Comparison of ENCODE assay signal across 32 cellular contexts in the genomic region with DNA sequence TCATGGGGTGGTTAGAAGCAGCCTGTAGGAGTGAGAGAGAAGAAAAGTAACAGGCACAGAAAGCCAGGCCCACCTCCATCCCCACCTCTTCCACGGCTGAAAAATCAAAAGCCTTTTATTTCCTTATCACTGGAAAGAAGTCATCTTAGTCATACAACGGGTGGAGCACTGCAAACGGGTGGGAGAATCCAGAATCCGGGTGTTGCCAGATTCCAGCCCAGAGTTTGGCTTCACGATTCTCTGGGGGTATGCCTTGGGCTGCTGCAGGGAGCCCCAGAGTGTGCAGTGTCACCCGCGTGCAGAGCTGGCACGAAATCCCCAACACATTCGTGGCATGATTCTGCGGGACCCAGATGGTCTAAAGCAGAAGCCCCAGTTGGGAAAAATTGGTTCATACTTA. TPM values are rescaled to one million over a fixed set of nuclear protein-coding genes. Genes with fewer than 3 reads are reported as not detected.
"Had no signal": no experiment of that assay in that cellular context is flagged by ENCODE, and none has a peak within 500 bp of the region (broad histone marks: within the 10 kb centered on the region; RNA-seq: fewer than 3 reads in every experiment).

No MANE protein-coding gene starts in this region.

- H3K4me1 Mint-ChIP-seq: memory B cell, mesothelial cell of epicardium had no signal

- ATAC-seq: effector memory CD8-positive, alpha-beta T cell; left lobe of liver; mucosa of descending colon; natural killer cell treated with Interleukin-12 subunit alpha and Interleukin-12 subunit beta and Interleukin-15 and Interleukin-18, amount 100 ng/mL, for 72 hours; stimulated activated effector memory CD8-positive, alpha-beta T cell treated with anti-CD3 and anti-CD28 coated beads, Interleukin-12 subunit alpha, Interleukin-12 subunit beta, amount 100 ng/mL, for 72 hours had no signal

- H3K36me3 Mint-ChIP-seq: memory B cell; natural killer cell treated with Interleukin-12 subunit alpha and Interleukin-12 subunit beta and Interleukin-15 and Interleukin-18, amount 100 ng/mL, for 72 hours; stimulated activated effector memory CD8-positive, alpha-beta T cell treated with anti-CD3 and anti-CD28 coated beads, Interleukin-12 subunit alpha, Interleukin-12 subunit beta, amount 100 ng/mL, for 72 hours had no signal

- DNase-seq: cortex of kidney; effector memory CD8-positive, alpha-beta T cell; erythroblast; esophagus squamous epithelium; mucosa of descending colon; naive B cell; sigmoid colon; stimulated activated CD4-positive, alpha-beta T cell treated with anti-CD3 and anti-CD28 coated beads, Interleukin-2, amount 100 ng/mL, for 24 hours; stimulated activated CD4-positive, alpha-beta T cell treated with anti-CD3 and anti-CD28 coated beads, Interleukin-4, amount 100 ng/mL, for 24 hours; stimulated activated naive CD4-positive, alpha-beta T cell treated with Interleukin-2 at 50 U/mL for 16 hours; stomach; thyroid gland; trophoblast cell had no signal

- H3K4me1 ChIP-seq: esophagus squamous epithelium, prostate gland, sigmoid colon, thyroid gland, vagina had no signal

- H3K27me3 ChIP-seq: right atrium auricular region, thyroid gland, vagina had no signal

- H3K27me3 Mint-ChIP-seq: naive B cell had no signal

- H3K9me3 Mint-ChIP-seq: effector memory CD8-positive, alpha-beta T cell; memory B cell; mesothelial cell of epicardium; naive B cell; natural killer cell treated with Interleukin-12 subunit alpha and Interleukin-12 subunit beta and Interleukin-15 and Interleukin-18, amount 100 ng/mL, for 72 hours; stimulated activated effector memory CD8-positive, alpha-beta T cell treated with anti-CD3 and anti-CD28 coated beads, Interleukin-12 subunit alpha, Interleukin-12 subunit beta, amount 100 ng/mL, for 72 hours had no signal

- H3K9me3 ChIP-seq: esophagus squamous epithelium, mucosa of descending colon, prostate gland, right atrium auricular region, sigmoid colon, stomach, thyroid gland, vagina had no signal

- FAIRE-seq: endometrium, frontal cortex, keratinocyte had no signal

- H3K4me3 Mint-ChIP-seq: effector memory CD8-positive, alpha-beta T cell; memory B cell; mesothelial cell of epicardium; naive B cell; natural killer cell treated with Interleukin-12 subunit alpha and Interleukin-12 subunit beta and Interleukin-15 and Interleukin-18, amount 100 ng/mL, for 72 hours; stimulated activated effector memory CD8-positive, alpha-beta T cell treated with anti-CD3 and anti-CD28 coated beads, Interleukin-12 subunit alpha, Interleukin-12 subunit beta, amount 100 ng/mL, for 72 hours had no signal

- H3K27ac ChIP-seq: esophagus squamous epithelium, prostate gland, sigmoid colon, stomach, thyroid gland, vagina had no signal

- H3K4me3 ChIP-seq: esophagus squamous epithelium, lung, mucosa of descending colon, prostate gland, right atrium auricular region, sigmoid colon, stomach, thyroid gland, vagina had no signal

- H3K27ac Mint-ChIP-seq: effector memory CD8-positive, alpha-beta T cell; memory B cell; mesothelial cell of epicardium; natural killer cell treated with Interleukin-12 subunit alpha and Interleukin-12 subunit beta and Interleukin-15 and Interleukin-18, amount 100 ng/mL, for 72 hours; stimulated activated effector memory CD8-positive, alpha-beta T cell treated with anti-CD3 and anti-CD28 coated beads, Interleukin-12 subunit alpha, Interleukin-12 subunit beta, amount 100 ng/mL, for 72 hours had no signal

- H3K36me3 ChIP-seq: prostate gland, thyroid gland, vagina had no signal

RNA-seq across cellular contexts. Expression of a gene that starts 2.5 kb away (rescaled TPM):
- total RNA-seq: dermis microvascular lymphatic vessel endothelial cell; esophagus squamous epithelium; fibroblast of villous mesenchyme; left lobe of liver; liver; mesothelial cell of epicardium; natural killer cell treated with Interleukin-12 subunit alpha and Interleukin-12 subunit beta and Interleukin-15 and Interleukin-18, amount 100 ng/mL, for 72 hours; osteocyte; sigmoid colon; subcutaneous adipose tissue; thyroid gland; ureter; vagina had no signal
- polyA plus RNA-seq: keratinocyte had no signal

RNA-seq across cellular contexts. Expression of a gene that starts 8.6 kb away (rescaled TPM):
- total RNA-seq: dermis microvascular lymphatic vessel endothelial cell; esophagus squamous epithelium; left lobe of liver; liver; mucosa of descending colon; natural killer cell treated with Interleukin-12 subunit alpha and Interleukin-12 subunit beta and Interleukin-15 and Interleukin-18, amount 100 ng/mL, for 72 hours; osteocyte; prostate gland; sigmoid colon; subcutaneous adipose tissue; temporal lobe; thyroid gland; ureter; vagina had no signal
- polyA plus RNA-seq: keratinocyte, liver had no signal
